Comparison of ENCODE assay signal across 9 cellular contexts in genomic region chr5:177445052-177446016, GRCh38. TPM values are rescaled to one million over a fixed set of nuclear protein-coding genes. Genes with fewer than 3 reads are reported as not detected.
A peak's percentile ranks its signal among the peaks of the same experiment; 100 is the strongest.
DNase-seq lines count a peak whose midpoint lies in the region; ATAC-seq and TF ChIP-seq lines count a peak whose summit lies in the region.
"Had no signal": no experiment of that assay in that cellular context is flagged by ENCODE, and none has a peak within 500 bp of the region (broad histone marks: within the 10 kb centered on the region; RNA-seq: fewer than 3 reads in every experiment).

No MANE protein-coding gene starts in this region.

- H4K20me1 ChIP-seq in neural progenitor cell (ENCODE audit: low read depth) = peaks cover 17% of the 10 kb centered on the region

- H3K27ac Mint-ChIP-seq in activated naive CD8-positive, alpha-beta T cell = peak overlapping the region; percentile 93
- peak overlapping the region; percentile 95 for H3K27ac Mint-ChIP-seq in neural progenitor cell

- no peaks in the 10 kb centered on the region for H3K36me3 Mint-ChIP-seq in activated naive CD8-positive, alpha-beta T cell
- H3K36me3 Mint-ChIP-seq in neural progenitor cell = no peaks in the 10 kb centered on the region

- no peaks in the 10 kb centered on the region for H3K27me3 Mint-ChIP-seq in activated naive CD8-positive, alpha-beta T cell
- H3K27me3 Mint-ChIP-seq in neural progenitor cell (ENCODE audit: insufficient read depth, low read depth) = peaks cover 14% of the 10 kb centered on the region

- no peaks in the 10 kb centered on the region for H3K9me3 ChIP-seq in neural progenitor cell (ENCODE audit: low read depth)

- no peak overlapping the region for H3K27ac ChIP-seq in neural progenitor cell
- H3K27ac ChIP-seq: cardiac muscle cell, SJSA1 had no signal

- no peaks in the 10 kb centered on the region for H3K27me3 ChIP-seq in GM06990 (replicated peaks; ENCODE audit: control insufficient read depth, insufficient read depth, low read length)
- H3K27me3 ChIP-seq in neural progenitor cell = no peaks in the 10 kb centered on the region
- H3K27me3 ChIP-seq: cardiac muscle cell had no signal

- H3K4me3 ChIP-seq in GM06990 (replicated peaks; ENCODE audit: low read depth, low read length) (peak overlapping the region; percentile 65), neural progenitor cell (peak overlapping the region; percentile 93)
- H3K4me3 ChIP-seq in Jurkat, Clone E6-1 (ENCODE audit: low read length) = peak overlapping the region; percentile 66

- ATAC-seq in HG02970 (IDR thresholded peaks at IDR 0.05; ENCODE audit: low FRiP score, unreplicated experiment) (no peak), GM21367 (IDR thresholded peaks at IDR 0.05; ENCODE audit: unreplicated experiment) (no peak)

- no peaks in the 10 kb centered on the region for H3K9me3 Mint-ChIP-seq in activated naive CD8-positive, alpha-beta T cell (ENCODE audit: low read depth)
- no peaks in the 10 kb centered on the region for H3K9me3 Mint-ChIP-seq in neural progenitor cell

- H2AFZ ChIP-seq in neural progenitor cell (replicated peaks) = no peak overlapping the region

- H3K4me1 ChIP-seq in neural progenitor cell = peaks cover 17% of the 10 kb centered on the region

- TF ChIP-seq CTCF in GM06990 (IDR thresholded peaks at IDR 0.05; ENCODE audit: insufficient read depth, low read length, poor library complexity, severe bottlenecking) (no peak), neural progenitor cell (IDR thresholded peaks at IDR 0.05) (no peak)

- peaks cover 44% of the 10 kb centered on the region for H3K4me1 Mint-ChIP-seq in activated naive CD8-positive, alpha-beta T cell (ENCODE audit: low read depth)
- H3K4me1 Mint-ChIP-seq in neural progenitor cell = peaks cover 43% of the 10 kb centered on the region

- H3F3A ChIP-seq in neural progenitor cell (ENCODE audit: low read depth) = peaks cover 39% of the 10 kb centered on the region

- peak overlapping the region; percentile 80 for H3K4me2 ChIP-seq in neural progenitor cell

- H3K4me3 Mint-ChIP-seq in activated naive CD8-positive, alpha-beta T cell = peak overlapping the region; percentile 87
- H3K4me3 Mint-ChIP-seq in neural progenitor cell = peak overlapping the region; percentile 87

- H3K79me2 ChIP-seq in neural progenitor cell (ENCODE audit: low read depth) = no peaks in the 10 kb centered on the region

- no peak for DNase-seq in GM06990 (ENCODE audit: extremely low read depth, insufficient read length)
- DNase-seq in Jurkat, Clone E6-1 (ENCODE audit: low read depth, low spot score) = peak; percentile 77
- DNase-seq in neural progenitor cell (ENCODE audit: low spot score) = no peak
- no peak for DNase-seq in ecto neural progenitor cell (ENCODE audit: low spot score)

- peaks cover 21% of the 10 kb centered on the region for H3K36me3 ChIP-seq in GM06990 (ENCODE audit: control insufficient read depth, insufficient read depth, low read length)
- H3K36me3 ChIP-seq in neural progenitor cell = no peaks in the 10 kb centered on the region
- H3K36me3 ChIP-seq: cardiac muscle cell had no signal

- H3K9ac ChIP-seq in neural progenitor cell = no peak overlapping the region

RNA-seq across cellular contexts. Expression of gene PRR7, which starts 1.3 kb away (rescaled TPM):
- 10.9 TPM for polyA plus RNA-seq in Jurkat, Clone E6-1 (2012; ENCODE audit: insufficient read depth, insufficient read length)
- total RNA-seq in neural progenitor cell (ENCODE audit: low replicate concordance) = 4.5 and 31.7 TPM in 2 replicates

RNA-seq across cellular contexts. Expression of gene GRK6, which starts 18.9 kb away (rescaled TPM):
- 117 TPM for polyA plus RNA-seq in Jurkat, Clone E6-1 (2012; ENCODE audit: insufficient read depth, insufficient read length)
- 24.0 and 50.6 TPM in 2 replicates for total RNA-seq in neural progenitor cell (ENCODE audit: low replicate concordance)

RNA-seq across cellular contexts. Expression of gene DBN1, which starts 28.1 kb away (rescaled TPM):
- 214 TPM for polyA plus RNA-seq in Jurkat, Clone E6-1 (2012; ENCODE audit: insufficient read depth, insufficient read length)
- 113 and 338 TPM in 2 replicates for total RNA-seq in neural progenitor cell (ENCODE audit: low replicate concordance)

RNA-seq across cellular contexts. Expression of gene F12, which starts 36.0 kb away (rescaled TPM):
- 32.1 TPM for polyA plus RNA-seq in Jurkat, Clone E6-1 (2012; ENCODE audit: insufficient read depth, insufficient read length)
- 2.0 TPM in 1 of 2 replicates, not detected in the other for total RNA-seq in neural progenitor cell (ENCODE audit: low replicate concordance)

RNA-seq across cellular contexts. Expression of gene PFN3, which starts 44.9 kb away (rescaled TPM):
- polyA plus RNA-seq in Jurkat, Clone E6-1 (2012; ENCODE audit: insufficient read depth, insufficient read length) = not detected
- not detected in 2 replicates for total RNA-seq in neural progenitor cell (ENCODE audit: low replicate concordance)
- total RNA-seq: cardiac muscle cell, SJSA1 had no signal
- polyA plus RNA-seq: cardiac muscle cell had no signal
